In the genomic region with DNA sequence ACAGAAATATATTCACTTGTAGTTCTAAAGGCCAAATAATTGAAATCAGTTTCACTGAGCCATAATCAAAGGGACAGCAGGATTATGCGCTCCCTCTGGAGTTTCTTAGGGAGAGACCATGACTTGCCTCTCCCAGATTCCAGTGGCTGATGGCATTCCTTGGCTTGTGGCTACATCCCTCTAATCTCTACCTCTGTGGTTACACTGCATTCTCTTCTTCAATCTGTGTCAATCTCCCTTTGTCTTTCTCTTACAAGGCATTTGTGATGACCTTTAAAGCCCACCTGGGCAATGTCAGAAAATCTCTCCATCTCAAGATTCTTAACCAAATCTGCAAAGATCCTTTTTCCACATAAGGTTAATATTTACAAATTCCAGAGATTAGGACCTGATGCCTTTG, we compare ENCODE assay signal across 16 cellular contexts.
DNase-seq lines count a peak whose midpoint lies in the region; ATAC-seq and TF ChIP-seq lines count a peak whose summit lies in the region.
"Had no signal": no experiment of that assay in that cellular context is flagged by ENCODE, and none has a peak within 500 bp of the region (broad histone marks: within the 10 kb centered on the region; RNA-seq: fewer than 3 reads in every experiment).

No MANE protein-coding gene starts in this region.

- CTCF ChIA-PET in Caco-2 (lab: Charles Lee), result no interaction called here

- H3K4me1 ChIP-seq in DND-41 (ENCODE audit: insufficient read depth, low read length) (peaks cover 26% of the 10 kb centered on the region), Caco-2 (peaks cover 13% of the 10 kb centered on the region)
- H3K4me1 ChIP-seq: BE2C, HAP-1 had no signal

- ATAC-seq in DND-41 (ENCODE audit: insufficient read depth, low read depth) (no peak), HG03159 (IDR thresholded peaks at IDR 0.05; ENCODE audit: unreplicated experiment) (no peak)
- ATAC-seq: GM23338 had no signal

- H4K20me1 ChIP-seq in DND-41 (ENCODE audit: insufficient read depth, low read length), result no peaks in the 10 kb centered on the region

- H3K27ac ChIP-seq in DND-41 (ENCODE audit: low read length) (peak overlapping the region; percentile 57), dorsolateral prefrontal cortex (peak overlapping the region in 34 of 59 donors; percentile 13 to 91 (median 81))
- H3K27ac ChIP-seq: KMS-11 had no signal

- H3K79me2 ChIP-seq in DND-41 (ENCODE audit: insufficient read depth, low read length), result no peaks in the 10 kb centered on the region

- H3K27ac Mint-ChIP-seq in progenitor cell of endocrine pancreas, result peak overlapping the region; percentile 86
- H3K27ac Mint-ChIP-seq in Caco-2 (ENCODE audit: unreplicated experiment), result no peak overlapping the region
- H3K27ac Mint-ChIP-seq: GM23338, T-cell had no signal

- no peak for TF ChIP-seq CTCF in DND-41 (IDR thresholded peaks at IDR 0.05; ENCODE audit: borderline replicate concordance, extremely low read depth, low read length, poor library complexity, severe bottlenecking)
- no peak for TF ChIP-seq CTCF in dorsolateral prefrontal cortex (IDR thresholded peaks at IDR 0.05 in 54 of 56, conservative IDR thresholded peaks at IDR 0.05 in 2 of 56; ENCODE audit: low read depth in 1 of 56, partially characterized antibody in 56 of 56)
- TF ChIP-seq CTCF in progenitor cell of endocrine pancreas (IDR thresholded peaks at IDR 0.05; ENCODE audit: unreplicated experiment), result no peak
- TF ChIP-seq CTCF in Caco-2 (IDR thresholded peaks at IDR 0.05; ENCODE audit: insufficient read depth in 1 of 2, low read depth in 1 of 2, low read length in 1 of 2, severe bottlenecking in 1 of 2, unreplicated experiment in 1 of 2), result no peak

- DNase-seq in DND-41 (no peak), NCI-H226 (peak; percentile 17), dorsolateral prefrontal cortex (no peak), progenitor cell of endocrine pancreas (ENCODE audit: low spot score, unreplicated experiment) (no peak), Caco-2 (no peak)
- DNase-seq in stimulated activated CD4-positive, alpha-beta T cell treated with anti-CD3 and anti-CD28 coated beads, Interleukin-1b, Interleukin-23, amount 100 ng/mL, for 48 hours, result no peak
- DNase-seq: BE2C; GDM1; NCI-H187 treated with DMSO at 0.1 percent for 48 hours; NCI-H2107; NK-92 treated with Interleukin-12 subunit alpha and Interleukin-12 subunit beta, amount 100 ng/mL, for 24 hours; T-cell had no signal

- peaks cover 6% of the 10 kb centered on the region for H3K36me3 Mint-ChIP-seq in progenitor cell of endocrine pancreas (ENCODE audit: insufficient read depth)
- H3K36me3 Mint-ChIP-seq in Caco-2 (ENCODE audit: insufficient read depth, unreplicated experiment), result no peaks in the 10 kb centered on the region
- H3K36me3 Mint-ChIP-seq: T-cell had no signal

- H3K4me2 ChIP-seq in DND-41 (ENCODE audit: insufficient read depth, low read length), result no peak overlapping the region
- H3K4me2 ChIP-seq: GM23338 had no signal

- H3K27me3 ChIP-seq in DND-41 (ENCODE audit: insufficient read depth, low read length, poor library complexity) (no peaks in the 10 kb centered on the region), dorsolateral prefrontal cortex (no peaks in the 10 kb centered on the region), Caco-2 (replicated peaks; ENCODE audit: control insufficient read depth, insufficient read depth, low read length) (no peaks in the 10 kb centered on the region)
- H3K27me3 ChIP-seq: BE2C had no signal

- H3K4me3 ChIP-seq in DND-41 (ENCODE audit: low read depth in 1 of 2, low read length in 2 of 2), result no peak overlapping the region
- H3K4me3 ChIP-seq in dorsolateral prefrontal cortex, result no peak overlapping the region
- H3K4me3 ChIP-seq in Caco-2 (ENCODE audit: low read depth, low read length), result no peak overlapping the region
- H3K4me3 ChIP-seq: GM23338, HAP-1 had no signal

- peaks cover 4% of the 10 kb centered on the region for H3K9me3 ChIP-seq in DND-41 (ENCODE audit: insufficient read depth, low read length, severe bottlenecking)
- H3K9me3 ChIP-seq in Caco-2, result peaks cover 4% of the 10 kb centered on the region; the same call in 1 of the 2 replicates
- H3K9me3 ChIP-seq: BE2C had no signal

- POLR2A ChIA-PET in Caco-2 (lab: Charles Lee), result no interaction called here

- H3K9me3 Mint-ChIP-seq in progenitor cell of endocrine pancreas (ENCODE audit: low read depth), result peaks cover 5% of the 10 kb centered on the region
- H3K9me3 Mint-ChIP-seq in Caco-2 (ENCODE audit: unreplicated experiment), result no peaks in the 10 kb centered on the region
- H3K9me3 Mint-ChIP-seq: T-cell had no signal

- no peak overlapping the region for H3K4me3 Mint-ChIP-seq in progenitor cell of endocrine pancreas (ENCODE audit: low read depth)
- H3K4me3 Mint-ChIP-seq in Caco-2 (ENCODE audit: unreplicated experiment), result no peak overlapping the region
- H3K4me3 Mint-ChIP-seq: GM23338, T-cell had no signal

- H3K4me1 Mint-ChIP-seq in progenitor cell of endocrine pancreas (ENCODE audit: low read depth), result peaks cover 23% of the 10 kb centered on the region
- H3K4me1 Mint-ChIP-seq in Caco-2 (ENCODE audit: low read depth, unreplicated experiment), result no peaks in the 10 kb centered on the region

- no peaks in the 10 kb centered on the region for H3K36me3 ChIP-seq in DND-41 (ENCODE audit: insufficient read depth, low read length)
- no peaks in the 10 kb centered on the region for H3K36me3 ChIP-seq in Caco-2 (ENCODE audit: control insufficient read depth, insufficient read depth, low read length)
- H3K36me3 ChIP-seq: HAP-1 had no signal

- no peak overlapping the region for H3K9ac ChIP-seq in DND-41 (ENCODE audit: low read depth, low read length)
- H3K9ac ChIP-seq: KMS-11 had no signal

- intact Hi-C loops in dorsolateral prefrontal cortex (cut with DNase I) (no loop called here), Caco-2 (cut with micrococcal nuclease; ENCODE audit: unreplicated experiment) (no loop called here)

- H2AFZ ChIP-seq in DND-41 (ENCODE audit: low read depth, low read length), result no peak overlapping the region
- H2AFZ ChIP-seq: GM23338 had no signal

- H3K27me3 Mint-ChIP-seq in progenitor cell of endocrine pancreas, result no peaks in the 10 kb centered on the region
- no peaks in the 10 kb centered on the region for H3K27me3 Mint-ChIP-seq in Caco-2 (ENCODE audit: insufficient read depth, unreplicated experiment)
- H3K27me3 Mint-ChIP-seq: T-cell had no signal

- no TSS peak for BruUV-seq in Caco-2 (replicated peaks; lab: Mats Ljungman, UMichigan)
